In genomic region chr1:209569445-209570207, GRCh38 we compare ENCODE assay signal across 8 cellular contexts. TPM values are rescaled to one million over a fixed set of nuclear protein-coding genes. Genes with fewer than 3 reads are reported as not detected.
DNase-seq lines count a peak whose midpoint lies in the region; ATAC-seq lines count a peak whose summit lies in the region.

No MANE protein-coding gene starts in this region.

- DNase-seq in DMS 273 treated with DMSO at 0.1 percent for 48 hours (lab: John Stamatoyannopoulos, UW) (peak; percentile 47), NCI-H774 (lab: John Stamatoyannopoulos, UW) (peak; percentile 63), myocyte (ENCODE audit: low read depth) (peak; percentile 71)
- DNase-seq in activated CD8-positive, alpha-beta memory T cell treated with anti-CD3 and anti-CD28 coated beads for 24 hours, result peak; percentile 87
- DNase-seq in stimulated activated CD8-positive, alpha-beta memory T cell treated with anti-CD3 and anti-CD28 coated beads, Interleukin-7, amount 100 ng/mL, for 1 hour (ENCODE audit: low read depth in 2 of 2), result peak; percentile 49 to 50

- ATAC-seq in HG03175 (IDR thresholded peaks at IDR 0.05; ENCODE audit: unreplicated experiment) (peak; percentile 38), GM18517 (IDR thresholded peaks at IDR 0.05; ENCODE audit: unreplicated experiment) (no peak)

- peak overlapping the region; percentile 15 for H3K4me3 ChIP-seq in endocrine pancreas (ENCODE audit: control insufficient read depth, insufficient read depth, low read length)

- H3K36me3 ChIP-seq in endocrine pancreas (ENCODE audit: control insufficient read depth, insufficient read depth, low read length), result no peaks in the 10 kb centered on the region

- no peaks in the 10 kb centered on the region for H3K4me1 ChIP-seq in endocrine pancreas (ENCODE audit: control insufficient read depth, insufficient read depth, low read length)

- H3K27me3 ChIP-seq in endocrine pancreas (ENCODE audit: control insufficient read depth, insufficient read depth, low read length), result no peaks in the 10 kb centered on the region

- no peaks in the 10 kb centered on the region for H3K9me3 ChIP-seq in endocrine pancreas (ENCODE audit: control insufficient read depth, low read length)

- H3K9ac ChIP-seq in endocrine pancreas (ENCODE audit: control insufficient read depth, insufficient read depth, low read length), result peak overlapping the region; percentile 23

RNA-seq across cellular contexts. Expression of gene CAMK1G, which starts 13.9 kb away (rescaled TPM):
- total RNA-seq in myocyte, result not detected in 2 replicates
- polyA plus RNA-seq in myocyte (2012), result not detected
